23 cellular contexts compared by ENCODE assay signal in the genomic region with DNA sequence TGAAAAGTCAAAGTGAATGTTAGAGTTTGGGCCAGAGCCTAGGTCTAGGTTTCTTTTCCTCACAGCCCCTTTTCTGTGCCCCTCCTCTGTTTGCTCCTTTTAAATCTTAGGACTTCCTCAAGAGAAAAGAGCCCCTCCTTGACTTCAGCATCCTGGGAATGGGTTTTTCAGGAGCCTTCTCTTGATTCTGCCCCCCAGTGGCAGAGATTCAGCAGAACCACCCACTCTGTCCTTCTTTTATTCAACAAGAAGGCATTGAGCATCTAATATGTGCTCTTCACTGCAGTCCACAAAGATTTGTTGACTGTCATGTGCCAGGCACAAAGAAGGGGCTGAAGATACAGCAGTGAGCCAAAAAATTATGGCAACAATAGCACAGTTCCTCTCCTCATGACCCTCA.
DNase-seq lines count a peak whose midpoint lies in the region; ATAC-seq and TF ChIP-seq lines count a peak whose summit lies in the region.
"Had no signal": no experiment of that assay in that cellular context is flagged by ENCODE, and none has a peak within 500 bp of the region (broad histone marks: within the 10 kb centered on the region; RNA-seq: fewer than 3 reads in every experiment).

No MANE protein-coding gene starts in this region.

- no peaks in the 10 kb centered on the region for H3K79me2 ChIP-seq in osteoblast (ENCODE audit: insufficient read depth, low read length)

- H3K4me2 ChIP-seq in osteoblast (ENCODE audit: insufficient read depth, low read length) = no peak overlapping the region

- ATAC-seq in GM19035 (IDR thresholded peaks at IDR 0.05; ENCODE audit: unreplicated experiment) = no peak
- ATAC-seq in HG03442 (IDR thresholded peaks at IDR 0.05; ENCODE audit: unreplicated experiment) = no peak
- ATAC-seq: activated CD4-positive, CD25-positive, alpha-beta regulatory T cell treated with anti-CD3 and anti-CD28 coated beads, Interleukin-2, amount 50 U/mL, for 24 hours; left cardiac atrium; sciatic nerve; stimulated activated memory B cell treated with anti-CD40 and anti-IgM and Interleukin-4, amounts not matched to agents 10 μg/mL and 1 μg/mL and 100 μg/mL, for 72 hours; upper lobe of right lung had no signal

- TF ChIP-seq POLR2A in esophagus muscularis mucosa (IDR thresholded peaks at IDR 0.05; ENCODE audit: low read depth) = no peak

- no peak overlapping the region for H2AFZ ChIP-seq in osteoblast (ENCODE audit: low read length)

- H3K27me3 ChIP-seq in H7 (ENCODE audit: control insufficient read depth, insufficient read depth, low read length) (no peaks in the 10 kb centered on the region), esophagus muscularis mucosa (no peaks in the 10 kb centered on the region), osteoblast (ENCODE audit: insufficient read depth, low read length) (no peaks in the 10 kb centered on the region)
- H3K27me3 ChIP-seq: MG63, SJCRH30 had no signal

- H3K4me3 ChIP-seq in H7 (ENCODE audit: insufficient read depth, low read depth, low read length) = no peak overlapping the region
- H3K4me3 ChIP-seq in esophagus muscularis mucosa = no peak overlapping the region
- no peak overlapping the region for H3K4me3 ChIP-seq in osteoblast (ENCODE audit: insufficient read depth, low read length)
- H3K4me3 ChIP-seq: MG63, SJCRH30, upper lobe of right lung had no signal

- H3K27ac ChIP-seq in esophagus muscularis mucosa (replicated peaks in 1 of 4) (no peak overlapping the region), osteoblast (ENCODE audit: low read depth, low read length) (no peak overlapping the region)
- H3K27ac ChIP-seq: SJCRH30, upper lobe of right lung had no signal

- H3K36me3 ChIP-seq in H7 (replicated peaks; ENCODE audit: control insufficient read depth, insufficient read depth, low read length) (no peaks in the 10 kb centered on the region), esophagus muscularis mucosa (no peaks in the 10 kb centered on the region), osteoblast (ENCODE audit: insufficient read depth, low read length) (no peaks in the 10 kb centered on the region)
- H3K36me3 ChIP-seq: MG63, SJCRH30, upper lobe of right lung had no signal

- peak; percentile 48 for DNase-seq in H7
- DNase-seq in SK-MEL-5 (ENCODE audit: low read depth, low spot score) = peak; percentile 13
- DNase-seq in esophagus muscularis mucosa (ENCODE audit: extremely low spot score) = peak; percentile 72
- DNase-seq in osteoblast (ENCODE audit: insufficient read length, low spot score, missing footprints) = no peak
- no peak for DNase-seq in DMS53 treated with DMSO at 0.1 percent for 48 hours (lab: John Stamatoyannopoulos, UW; ENCODE audit: unreplicated experiment)
- DNase-seq: activated CD4-positive, alpha-beta memory T cell treated with anti-CD3 and anti-CD28 coated beads for 36 hours; anterior cingulate cortex; CD4-positive, CD25-positive, alpha-beta regulatory T cell; central memory CD4-positive, alpha-beta T cell; head of caudate nucleus; left cardiac atrium; MG63; NCI-H2029; NCI-H2227 treated with DMSO at 0.1 percent for 48 hours; SJCRH30; stimulated activated CD4-positive, alpha-beta T cell treated with anti-CD3 and anti-CD28 coated beads, Interleukin-4, amount 100 ng/mL, for 4 hours; T-helper 1 cell; upper lobe of right lung had no signal

- intact Hi-C loops in esophagus muscularis mucosa (cut with DNase I) = no loop called here

- H3K4me1 ChIP-seq in esophagus muscularis mucosa (peaks cover 0 to 10% (median 4%) of the 10 kb centered on the region in 4 donors), osteoblast (ENCODE audit: insufficient read depth, low read length) (peaks cover 25% of the 10 kb centered on the region)
- H3K4me1 ChIP-seq: SJCRH30, upper lobe of right lung had no signal

- no peak for TF ChIP-seq EP300 in esophagus muscularis mucosa (IDR thresholded peaks at IDR 0.05)

- in situ Hi-C loops in SK-MEL-5 (cut with HindIII; ENCODE audit: low pct_unique_long_range_greater_than_20kb, low sequenced_read_pairs) = no loop called here

- H4K20me1 ChIP-seq in osteoblast (ENCODE audit: insufficient read depth, low read length) = no peaks in the 10 kb centered on the region

- TF ChIP-seq CTCF in esophagus muscularis mucosa (IDR thresholded peaks at IDR 0.05) (no peak), osteoblast (IDR thresholded peaks at IDR 0.05; ENCODE audit: extremely low read depth, low read depth, low read length) (peak; percentile 26)

- H3K9me3 ChIP-seq in esophagus muscularis mucosa (no peaks in the 10 kb centered on the region), osteoblast (ENCODE audit: low read depth, low read length) (no peaks in the 10 kb centered on the region)
- H3K9me3 ChIP-seq: MG63, SJCRH30, upper lobe of right lung had no signal

Comparison
In these comparisons a context has a peak if more than half of its experiments do, and no peak if none do; other contexts are left out.
1. DNase-seq: peak in H7 (single experiment), SK-MEL-5 (single experiment) and esophagus muscularis mucosa (single experiment); none in osteoblast (single experiment) and DMS53 treated with DMSO at 0.1 percent for 48 hours (single experiment).